ENCODE assay signal across 15 cellular contexts in genomic region chr12:124743479-124744272, GRCh38.
A peak's percentile ranks its signal among the peaks of the same experiment; 100 is the strongest.
DNase-seq lines count a peak whose midpoint lies in the region; ATAC-seq and TF ChIP-seq lines count a peak whose summit lies in the region.
"Had no signal": no experiment of that assay in that cellular context is flagged by ENCODE, and none has a peak within 500 bp of the region (broad histone marks: within the 10 kb centered on the region; RNA-seq: fewer than 3 reads in every experiment).

No MANE protein-coding gene starts in this region.

- intact Hi-C loops in CD14-positive monocyte (cut with micrococcal nuclease) (no loop called here), adrenal gland (cut with DNase I) (loop anchor here in 1 of 2 donors (10.0 kb wide), 1 partner anchor 59 kb away; no protein-coding TSS in a partner anchor), sigmoid colon (cut with DNase I) (no loop called here)
- intact Hi-C loops in CD4-positive, alpha-beta T cell (cut with DNase I, micrococcal nuclease): no loop called here

- H3K36me3 Mint-ChIP-seq in CD14-positive monocyte: peaks cover 0 to 3% of the 10 kb centered on the region in 2 donors
- no peaks in the 10 kb centered on the region for H3K36me3 Mint-ChIP-seq in CD4-positive, alpha-beta T cell (ENCODE audit: low read depth)
- H3K36me3 Mint-ChIP-seq: stimulated activated memory B cell treated with anti-CD40 and anti-IgM and Interleukin-4, amounts not matched to agents 10 μg/mL and 1 μg/mL and 100 μg/mL, for 72 hours had no signal

- no peak for ATAC-seq in CD4-positive, alpha-beta T cell (ENCODE audit: poor library complexity)
- ATAC-seq: stimulated activated memory B cell treated with anti-CD40 and anti-IgM and Interleukin-4, amounts not matched to agents 10 μg/mL and 1 μg/mL and 100 μg/mL, for 72 hours; T-helper 17 cell had no signal

- H3K4me1 ChIP-seq in adrenal gland (replicated peaks in 1 of 2): peaks cover 17 to 46% of the 10 kb centered on the region in 2 donors
- peaks cover 0 to 79% (median 74%) of the 10 kb centered on the region in 4 donors for H3K4me1 ChIP-seq in sigmoid colon

- TF ChIP-seq POLR2A in adrenal gland (IDR thresholded peaks at IDR 0.05) (no peak), sigmoid colon (IDR thresholded peaks at IDR 0.05) (no peak)

- peaks cover 0 to 8% (median 2%) of the 10 kb centered on the region in 7 donors for H3K9me3 Mint-ChIP-seq in CD14-positive monocyte
- no peaks in the 10 kb centered on the region for H3K9me3 Mint-ChIP-seq in CD4-positive, alpha-beta T cell

- DNase-seq in CD14-positive monocyte (ENCODE audit: low spot score) (no peak), adrenal gland (peak in 5 of 7 donors; percentile 52 to 84 (median 71)), left kidney (ENCODE audit: low read depth, low spot score) (peak; percentile 69), sigmoid colon (no peak), SK-N-DZ (ENCODE audit: low spot score) (no peak), MG63 (no peak), DMS 273 (lab: John Stamatoyannopoulos, UW; ENCODE audit: unreplicated experiment) (no peak)
- DNase-seq in CD4-positive, alpha-beta T cell: no peak
- DNase-seq: activated gamma-delta T cell treated with Interleukin-2 at 50 U/mL for 16 hours, T-helper 17 cell had no signal

- H3K27ac ChIP-seq in adrenal gland (peak overlapping the region; percentile 5 to 90 (median 68)), sigmoid colon (peak overlapping the region; percentile 87 to 95 (median 92))
- H3K27ac ChIP-seq in CD4-positive, alpha-beta T cell (ENCODE audit: low read depth, low read length): no peak overlapping the region
- H3K27ac ChIP-seq: neutrophil had no signal

- TF ChIP-seq CTCF in CD14-positive monocyte (IDR thresholded peaks at IDR 0.05) (no peak), adrenal gland (IDR thresholded peaks at IDR 0.05) (no peak), sigmoid colon (IDR thresholded peaks at IDR 0.05) (no peak)
- TF ChIP-seq CTCF in CD4-positive, alpha-beta T cell (IDR thresholded peaks at IDR 0.05): no peak

- H3K27ac Mint-ChIP-seq in CD14-positive monocyte: peak overlapping the region in 5 of 7 donors; percentile 12 to 66 (median 41)
- no peak overlapping the region for H3K27ac Mint-ChIP-seq in CD4-positive, alpha-beta T cell
- H3K27ac Mint-ChIP-seq: stimulated activated memory B cell treated with anti-CD40 and anti-IgM and Interleukin-4, amounts not matched to agents 10 μg/mL and 1 μg/mL and 100 μg/mL, for 72 hours; T-helper 17 cell had no signal

- H3K9me3 ChIP-seq in adrenal gland (replicated peaks in 1 of 3): peaks cover 0 to 4% (median 0%) of the 10 kb centered on the region in 3 donors
- H3K9me3 ChIP-seq in sigmoid colon: no peaks in the 10 kb centered on the region
- H3K9me3 ChIP-seq in MG63: no peaks in the 10 kb centered on the region
- H3K9me3 ChIP-seq in CD4-positive, alpha-beta T cell (ENCODE audit: control insufficient read depth, low read length): no peaks in the 10 kb centered on the region
- H3K9me3 ChIP-seq: HAP-1, neutrophil had no signal

- H3K4me3 Mint-ChIP-seq in CD14-positive monocyte: no peak overlapping the region
- no peak overlapping the region for H3K4me3 Mint-ChIP-seq in CD4-positive, alpha-beta T cell
- H3K4me3 Mint-ChIP-seq: stimulated activated memory B cell treated with anti-CD40 and anti-IgM and Interleukin-4, amounts not matched to agents 10 μg/mL and 1 μg/mL and 100 μg/mL, for 72 hours; T-helper 17 cell had no signal

- WGBS in adrenal gland, 4 donors: 65 to 73% (median 66%) methylated on average over 18 of the region's 18 CpGs
- 89 to 90% methylated on average over 18 of the region's 18 CpGs for WGBS in sigmoid colon, 2 donors

- TF ChIP-seq EP300 in sigmoid colon (IDR thresholded peaks at IDR 0.05): no peak

- H3K4me3 ChIP-seq in adrenal gland (no peak overlapping the region), sigmoid colon (peak overlapping the region in 2 of 4 donors; percentile 42 to 48), MG63 (no peak overlapping the region)
- H3K4me3 ChIP-seq: HAP-1, lung, skin epidermis had no signal

- CTCF ChIA-PET in CD4-positive, alpha-beta T cell (lab: Charles Lee): no interaction called here

- H3K36me3 ChIP-seq in adrenal gland (replicated peaks in 1 of 2) (no peaks in the 10 kb centered on the region), sigmoid colon (no peaks in the 10 kb centered on the region), MG63 (no peaks in the 10 kb centered on the region)
- H3K36me3 ChIP-seq: HAP-1, neutrophil had no signal

- POLR2A ChIA-PET in CD4-positive, alpha-beta T cell (lab: Charles Lee): no interaction called here

- peaks cover 56% of the 10 kb centered on the region for H3K4me1 Mint-ChIP-seq in CD14-positive monocyte
- peaks cover 20% of the 10 kb centered on the region for H3K4me1 Mint-ChIP-seq in CD4-positive, alpha-beta T cell (ENCODE audit: low read depth)

- peaks cover 0 to 4% (median 0%) of the 10 kb centered on the region in 3 donors for H3K27me3 Mint-ChIP-seq in CD14-positive monocyte (ENCODE audit: low read depth in 3 of 3)
- peaks cover 12% of the 10 kb centered on the region for H3K27me3 Mint-ChIP-seq in CD4-positive, alpha-beta T cell

- no peaks in the 10 kb centered on the region for H3K27me3 ChIP-seq in adrenal gland
- H3K27me3 ChIP-seq in sigmoid colon: no peaks in the 10 kb centered on the region
- no peaks in the 10 kb centered on the region for H3K27me3 ChIP-seq in MG63
- H3K27me3 ChIP-seq in CD4-positive, alpha-beta T cell (ENCODE audit: control insufficient read depth, insufficient read depth, low read length): no peaks in the 10 kb centered on the region

Comparison
In these comparisons a context has a peak if more than half of its experiments do, and no peak if none do; other contexts are left out.
1. DNase-seq: peak in adrenal gland (5 of 7) and left kidney (single experiment); none in CD14-positive monocyte (single experiment), sigmoid colon (single experiment), SK-N-DZ (single experiment), MG63 (single experiment), DMS 273 (single experiment) and CD4-positive, alpha-beta T cell (0 of 10).